ENCODE assay signal across 10 cellular contexts in the genomic region with DNA sequence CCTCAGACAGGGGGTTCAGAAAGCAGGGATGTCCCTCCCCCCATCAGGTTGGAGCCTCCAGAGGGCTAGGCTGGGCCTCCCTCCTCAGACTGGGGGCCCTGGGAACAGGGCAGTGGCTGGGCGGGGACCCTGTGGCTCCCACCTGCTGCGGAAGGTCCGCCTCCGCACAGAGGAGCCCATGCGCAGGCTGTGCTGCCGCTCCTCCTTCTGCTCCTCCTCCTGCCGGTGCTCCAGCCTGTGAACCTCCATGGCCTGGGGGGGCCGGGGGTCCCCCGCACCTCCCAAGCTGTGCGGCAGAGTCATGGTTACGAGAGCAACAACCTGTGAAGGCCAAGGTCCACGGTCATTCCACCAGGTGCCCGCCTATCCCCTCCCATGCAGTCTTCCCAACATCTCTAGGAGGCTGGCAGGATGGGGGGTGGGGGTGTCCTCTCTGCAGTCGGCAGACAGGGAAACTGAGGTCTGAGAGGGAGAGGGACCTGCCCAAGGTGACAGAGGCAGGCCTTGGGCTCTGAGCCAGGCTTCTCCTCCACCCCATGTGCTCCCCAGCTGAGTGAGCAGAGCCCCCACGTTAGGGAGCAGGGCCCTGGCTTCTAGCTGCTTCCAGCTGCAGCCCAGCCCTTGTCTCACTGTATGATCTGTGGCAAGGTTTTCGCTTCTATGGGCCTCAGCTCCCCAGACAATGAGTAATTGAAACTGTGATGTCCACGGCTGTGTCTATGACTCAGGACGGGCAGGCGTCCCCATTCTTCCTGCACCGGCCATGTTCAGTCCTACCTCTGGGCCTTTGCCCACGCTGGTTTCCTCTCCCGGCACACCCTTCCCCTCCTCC. TPM values are rescaled to one million over a fixed set of nuclear protein-coding genes. Genes with fewer than 3 reads are reported as not detected.
DNase-seq lines count a peak whose midpoint lies in the region; ATAC-seq and TF ChIP-seq lines count a peak whose summit lies in the region.
"Had no signal": no experiment of that assay in that cellular context is flagged by ENCODE, and none has a peak within 500 bp of the region (broad histone marks: within the 10 kb centered on the region; RNA-seq: fewer than 3 reads in every experiment).

No MANE protein-coding gene starts in this region.

- H3K4me1 Mint-ChIP-seq in neural progenitor cell: peaks cover 36% of the 10 kb centered on the region
- H3K4me1 Mint-ChIP-seq in CD8-positive, alpha-beta T cell (ENCODE audit: low read depth): peaks cover 11% of the 10 kb centered on the region

- CTCF ChIA-PET in CD8-positive, alpha-beta T cell (lab: Charles Lee): no interaction called here

- peak overlapping the region; percentile 19 for H3K4me3 Mint-ChIP-seq in neural progenitor cell
- H3K4me3 Mint-ChIP-seq in CD8-positive, alpha-beta T cell: no peak overlapping the region

- intact Hi-C loops in CD8-positive, alpha-beta T cell (cut with DNase I, micrococcal nuclease): no loop called here

- peaks cover 4% of the 10 kb centered on the region for H3F3A ChIP-seq in neural progenitor cell (ENCODE audit: low read depth)

- no peaks in the 10 kb centered on the region for H3K36me3 Mint-ChIP-seq in neural progenitor cell
- H3K36me3 Mint-ChIP-seq in CD8-positive, alpha-beta T cell: no peaks in the 10 kb centered on the region

- no peak overlapping the region for H3K27ac ChIP-seq in neural progenitor cell
- no peak overlapping the region for H3K27ac ChIP-seq in CD8-positive, alpha-beta T cell (ENCODE audit: low read depth, low read length)

- H3K27ac Mint-ChIP-seq in neural progenitor cell: no peak overlapping the region
- H3K27ac Mint-ChIP-seq in CD8-positive, alpha-beta T cell: no peak overlapping the region

- H3K27me3 ChIP-seq in MG63: no peaks in the 10 kb centered on the region
- no peaks in the 10 kb centered on the region for H3K27me3 ChIP-seq in neural progenitor cell
- no peaks in the 10 kb centered on the region for H3K27me3 ChIP-seq in CD8-positive, alpha-beta T cell (ENCODE audit: insufficient read depth, low read length)

- peaks cover 23% of the 10 kb centered on the region for H3K4me1 ChIP-seq in neural progenitor cell
- peaks cover 8% of the 10 kb centered on the region for H3K4me1 ChIP-seq in CD8-positive, alpha-beta T cell (ENCODE audit: insufficient read depth, low read length)

- H3K9me3 ChIP-seq in MG63 (no peaks in the 10 kb centered on the region), neural progenitor cell (ENCODE audit: low read depth) (no peaks in the 10 kb centered on the region)
- no peaks in the 10 kb centered on the region for H3K9me3 ChIP-seq in CD8-positive, alpha-beta T cell (ENCODE audit: low read length)

- H3K9ac ChIP-seq in neural progenitor cell: no peak overlapping the region

- no peak overlapping the region for H2AFZ ChIP-seq in neural progenitor cell (replicated peaks)

- H3K36me3 ChIP-seq in MG63 (no peaks in the 10 kb centered on the region), neural progenitor cell (no peaks in the 10 kb centered on the region)
- no peaks in the 10 kb centered on the region for H3K36me3 ChIP-seq in CD8-positive, alpha-beta T cell (ENCODE audit: insufficient read depth, low read length)

- peak; percentile 86 for DNase-seq in EH (ENCODE audit: low read depth)
- peak; percentile 90 for DNase-seq in MG63
- peak; percentile 97 for DNase-seq in epithelial cell of esophagus (ENCODE audit: low read depth)
- DNase-seq in neural progenitor cell (ENCODE audit: low spot score): no peak
- DNase-seq in DMS 273 (lab: John Stamatoyannopoulos, UW; ENCODE audit: unreplicated experiment): no peak
- no peak for DNase-seq in SK-N-DZ (ENCODE audit: low spot score)
- DNase-seq in CD8-positive, alpha-beta T cell: no peak
- DNase-seq: activated naive CD4-positive, alpha-beta T cell treated with Interleukin-2 at 50 U/mL for 16 hours; stimulated activated CD4-positive, alpha-beta T cell treated with anti-CD3 and anti-CD28 coated beads, Interleukin-2, amount 100 ng/mL, for 48 hours had no signal

- no peak for ATAC-seq in GM21390 (IDR thresholded peaks at IDR 0.05; ENCODE audit: unreplicated experiment)
- no peak for ATAC-seq in CD8-positive, alpha-beta T cell

- H3K4me3 ChIP-seq in MG63 (no peak overlapping the region), epithelial cell of esophagus (ENCODE audit: low read length) (no peak overlapping the region), neural progenitor cell (no peak overlapping the region)
- H3K4me3 ChIP-seq in CD8-positive, alpha-beta T cell (ENCODE audit: low read depth, low read length): no peak overlapping the region

- H3K9me3 Mint-ChIP-seq in neural progenitor cell: no peaks in the 10 kb centered on the region
- H3K9me3 Mint-ChIP-seq in CD8-positive, alpha-beta T cell: no peaks in the 10 kb centered on the region

- no peak for TF ChIP-seq CTCF in epithelial cell of esophagus (IDR thresholded peaks at IDR 0.05; ENCODE audit: insufficient read depth, low read depth, low read length, missing control alignments)
- no peak for TF ChIP-seq CTCF in neural progenitor cell (IDR thresholded peaks at IDR 0.05)
- no peak for TF ChIP-seq CTCF in CD8-positive, alpha-beta T cell (IDR thresholded peaks at IDR 0.05)

- no peaks in the 10 kb centered on the region for H4K20me1 ChIP-seq in neural progenitor cell (ENCODE audit: low read depth)

- POLR2A ChIA-PET in CD8-positive, alpha-beta T cell (lab: Charles Lee): no interaction called here

- peaks cover 12% of the 10 kb centered on the region for H3K27me3 Mint-ChIP-seq in neural progenitor cell (ENCODE audit: insufficient read depth, low read depth)
- peaks cover 5% of the 10 kb centered on the region for H3K27me3 Mint-ChIP-seq in CD8-positive, alpha-beta T cell (ENCODE audit: low read depth)

- H3K4me2 ChIP-seq in neural progenitor cell: no peak overlapping the region

- no peaks in the 10 kb centered on the region for H3K79me2 ChIP-seq in neural progenitor cell (ENCODE audit: low read depth)

RNA-seq across cellular contexts. Expression of gene MYOM3, which starts 3.4 kb away (rescaled TPM):
- 0.13 TPM in 1 of 2 replicates, not detected in the other for total RNA-seq in MG63 (2014; rRNA removed; shearing (Covaris generic); ENCODE audit: low replicate concordance)
- 0.06 TPM in 1 of 2 replicates, not detected in the other for total RNA-seq in neural progenitor cell (ENCODE audit: low replicate concordance)
- polyA plus RNA-seq in SK-N-DZ (2014; cell fraction: cytosol; rRNA removed): 0.07 and 0.54 TPM in 2 replicates
- polyA plus RNA-seq in SK-N-DZ (2014; cell fraction: nucleus; rRNA removed): 0.17 and 0.91 TPM in 2 replicates
- total RNA-seq in CD8-positive, alpha-beta T cell: not detected

RNA-seq across cellular contexts. Expression of gene IL22RA1, which starts 34.4 kb away (rescaled TPM):
- 0.86 TPM in 1 of 2 replicates, not detected in the other for total RNA-seq in MG63 (2014; rRNA removed; shearing (Covaris generic); ENCODE audit: low replicate concordance)
- total RNA-seq in neural progenitor cell (ENCODE audit: low replicate concordance): 0.03 TPM in 1 of 2 replicates, not detected in the other
- polyA plus RNA-seq in SK-N-DZ (2014; cell fraction: cytosol; rRNA removed): not detected in 2 replicates
- polyA plus RNA-seq in SK-N-DZ (2014; cell fraction: nucleus; rRNA removed): not detected in 2 replicates
- total RNA-seq in CD8-positive, alpha-beta T cell: not detected

Comparison
In these comparisons a context has a peak if more than half of its experiments do, and no peak if none do; other contexts are left out.
1. DNase-seq: peak in EH (single experiment), MG63 (single experiment) and epithelial cell of esophagus (single experiment); none in neural progenitor cell (single experiment), DMS 273 (single experiment), SK-N-DZ (single experiment) and CD8-positive, alpha-beta T cell (0 of 7).